Comparison of ENCODE assay signal across 8 cellular contexts in the genomic region with DNA sequence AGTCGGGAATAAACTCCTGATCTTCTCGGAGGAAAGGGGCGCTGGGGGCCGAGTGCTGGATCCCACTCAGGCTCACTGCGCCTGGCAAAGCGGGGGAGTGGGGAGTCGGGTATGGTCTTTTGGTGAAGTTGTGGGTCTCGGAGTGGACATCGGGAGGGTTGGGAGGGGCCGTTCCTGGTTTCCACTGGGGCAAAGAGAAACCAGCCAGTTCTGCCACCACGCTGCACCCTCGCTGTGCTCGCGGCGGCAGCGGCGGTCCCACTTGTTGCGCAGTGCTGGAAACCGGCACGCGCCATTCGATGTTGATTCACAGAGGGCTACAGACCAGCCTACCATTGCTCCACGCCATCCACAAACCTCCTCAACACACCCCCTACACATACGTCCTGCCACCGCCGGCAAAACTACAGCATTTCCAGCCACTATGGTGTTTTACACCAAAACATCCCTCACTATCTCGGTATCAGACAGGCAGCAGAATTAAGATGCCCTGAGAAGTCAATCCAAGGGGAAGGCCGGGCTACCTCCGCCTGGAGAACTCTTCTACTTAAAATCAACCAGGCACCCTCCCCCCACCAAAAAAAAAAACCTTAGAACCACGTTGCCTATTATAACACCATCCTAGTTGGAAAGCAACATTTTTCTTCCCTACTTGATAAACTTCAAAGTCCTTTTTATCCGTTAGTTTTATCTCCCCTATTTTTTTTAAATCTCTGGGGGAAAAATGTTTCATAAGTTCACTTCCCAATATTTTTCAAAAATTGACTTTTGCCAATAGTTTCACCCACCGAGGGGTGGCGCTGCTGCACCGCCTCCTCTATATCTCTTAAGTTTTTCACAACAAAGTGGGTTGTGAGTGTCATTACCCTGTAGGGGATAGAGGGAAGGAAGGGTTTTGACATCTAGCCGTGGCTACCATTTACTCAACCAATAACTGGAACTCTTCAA. TPM values are rescaled to one million over a fixed set of nuclear protein-coding genes. Genes with fewer than 3 reads are reported as not detected.
DNase-seq lines count a peak whose midpoint lies in the region; ATAC-seq and TF ChIP-seq lines count a peak whose summit lies in the region.

No MANE protein-coding gene starts in this region.

- H3K4me1 ChIP-seq in liver (ENCODE audit: control insufficient read depth in 4 of 4, insufficient read depth in 4 of 4, low read length in 3 of 4) = peaks cover 0 to 44% (median 17%) of the 10 kb centered on the region in 4 donors

- no peaks in the 10 kb centered on the region for H3K9me3 ChIP-seq in liver (ENCODE audit: control insufficient read depth in 4 of 4, low read length in 3 of 4)

- peak overlapping the region; percentile 100 for H3K27ac ChIP-seq in liver (ENCODE audit: low read depth in 1 of 2, low read length in 2 of 2)

- peak overlapping the region; percentile 97 to 100 for H3K9ac ChIP-seq in liver (ENCODE audit: low read depth in 1 of 2, low read length in 2 of 2)

- H3K36me3 ChIP-seq in liver (ENCODE audit: control insufficient read depth in 4 of 4, insufficient read depth in 3 of 4, low read depth in 1 of 4, low read length in 3 of 4) = no peaks in the 10 kb centered on the region

- WGBS in liver = under 1% methylated on average over 35 of the region's 35 CpGs

- ATAC-seq in GM18858 (IDR thresholded peaks at IDR 0.05; ENCODE audit: unreplicated experiment) = no peak

- TF ChIP-seq RAD21 in liver (IDR thresholded peaks at IDR 0.05) = peak; percentile 90 to 94

- H3K4me3 ChIP-seq in liver (ENCODE audit: low read depth in 1 of 3, low read length in 3 of 3) = peak overlapping the region; percentile 71 to 97 (median 76)

- DNase-seq in NCI-H1417 (lab: John Stamatoyannopoulos, UW) (peak; percentile 58 to 68 (median 63)), NCI-H1417 treated with DMSO at 0.1 percent for 48 hours (lab: John Stamatoyannopoulos, UW) (no peak), NCI-H345 (lab: John Stamatoyannopoulos, UW) (peak; percentile 76), dedifferentiated amniotic fluid mesenchymal stem cell (ENCODE audit: extremely low spot score) (peak; percentile 82)
- peak; percentile 72 to 76 for DNase-seq in activated CD4-positive, alpha-beta T cell treated with anti-CD3 and anti-CD28 coated beads for 4 hours
- peak; percentile 83 to 84 for DNase-seq in stimulated activated CD4-positive, alpha-beta T cell treated with anti-CD3 and anti-CD28 coated beads, Interleukin-2, amount 100 ng/mL, for 24 hours

- no peaks in the 10 kb centered on the region for H3K27me3 ChIP-seq in liver (ENCODE audit: control insufficient read depth in 4 of 4, insufficient read depth in 4 of 4, low read length in 3 of 4)

- peak; percentile 89 for TF ChIP-seq CTCF in liver (IDR thresholded peaks at IDR 0.05; ENCODE audit: low read depth, low read length, missing input control)

TF ChIP-seq in liver, 16 proteins besides CTCF, POLR2A, EP300 and RAD21:
- TF ChIP-seq EGR1 (IDR thresholded peaks at IDR 0.05; ENCODE audit: low read depth in 2 of 2) (no peak), FOXA1 (IDR thresholded peaks at IDR 0.05) (no peak), GABPA (IDR thresholded peaks at IDR 0.05 in 1 of 2, conservative IDR thresholded peaks at IDR 0.05 in 1 of 2) (no peak), NR2F2 (IDR thresholded peaks at IDR 0.05) (no peak), FOXA2 (IDR thresholded peaks at IDR 0.05) (no peak), SP1 (IDR thresholded peaks at IDR 0.05) (no peak), HNF4G (IDR thresholded peaks at IDR 0.05) (no peak), JUND (IDR thresholded peaks at IDR 0.05) (peak in 1 of 2 donors; percentile 7), TAF1 (conservative IDR thresholded peaks at IDR 0.05) (no peak), HNF4A (conservative IDR thresholded peaks at IDR 0.05) (no peak), YY1 (IDR thresholded peaks at IDR 0.05) (peak; percentile 5), RXRA (IDR thresholded peaks at IDR 0.05) (peak in 1 of 2 donors; percentile 38)
- TF ChIP-seq, protein P1, sequence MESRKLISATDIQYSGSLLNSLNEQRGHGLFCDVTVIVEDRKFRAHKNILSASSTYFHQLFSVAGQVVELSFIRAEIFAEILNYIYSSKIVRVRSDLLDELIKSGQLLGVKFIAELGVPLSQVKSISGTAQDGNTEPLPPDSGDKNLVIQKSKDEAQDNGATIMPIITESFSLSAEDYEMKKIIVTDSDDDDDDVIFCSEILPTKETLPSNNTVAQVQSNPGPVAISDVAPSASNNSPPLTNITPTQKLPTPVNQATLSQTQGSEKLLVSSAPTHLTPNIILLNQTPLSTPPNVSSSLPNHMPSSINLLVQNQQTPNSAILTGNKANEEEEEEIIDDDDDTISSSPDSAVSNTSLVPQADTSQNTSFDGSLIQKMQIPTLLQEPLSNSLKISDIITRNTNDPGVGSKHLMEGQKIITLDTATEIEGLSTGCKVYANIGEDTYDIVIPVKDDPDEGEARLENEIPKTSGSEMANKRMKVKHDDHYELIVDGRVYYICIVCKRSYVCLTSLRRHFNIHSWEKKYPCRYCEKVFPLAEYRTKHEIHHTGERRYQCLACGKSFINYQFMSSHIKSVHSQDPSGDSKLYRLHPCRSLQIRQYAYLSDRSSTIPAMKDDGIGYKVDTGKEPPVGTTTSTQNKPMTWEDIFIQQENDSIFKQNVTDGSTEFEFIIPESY (IDR thresholded peaks at IDR 0.05) = no peak
- TF ChIP-seq, protein P2, sequence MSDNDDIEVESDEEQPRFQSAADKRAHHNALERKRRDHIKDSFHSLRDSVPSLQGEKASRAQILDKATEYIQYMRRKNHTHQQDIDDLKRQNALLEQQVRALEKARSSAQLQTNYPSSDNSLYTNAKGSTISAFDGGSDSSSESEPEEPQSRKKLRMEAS (IDR thresholded peaks at IDR 0.05) = peak; percentile 53
- TF ChIP-seq, protein P3, sequence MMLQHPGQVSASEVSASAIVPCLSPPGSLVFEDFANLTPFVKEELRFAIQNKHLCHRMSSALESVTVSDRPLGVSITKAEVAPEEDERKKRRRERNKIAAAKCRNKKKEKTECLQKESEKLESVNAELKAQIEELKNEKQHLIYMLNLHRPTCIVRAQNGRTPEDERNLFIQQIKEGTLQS (IDR thresholded peaks at IDR 0.05) = no peak
- TF ChIP-seq, protein P4, sequence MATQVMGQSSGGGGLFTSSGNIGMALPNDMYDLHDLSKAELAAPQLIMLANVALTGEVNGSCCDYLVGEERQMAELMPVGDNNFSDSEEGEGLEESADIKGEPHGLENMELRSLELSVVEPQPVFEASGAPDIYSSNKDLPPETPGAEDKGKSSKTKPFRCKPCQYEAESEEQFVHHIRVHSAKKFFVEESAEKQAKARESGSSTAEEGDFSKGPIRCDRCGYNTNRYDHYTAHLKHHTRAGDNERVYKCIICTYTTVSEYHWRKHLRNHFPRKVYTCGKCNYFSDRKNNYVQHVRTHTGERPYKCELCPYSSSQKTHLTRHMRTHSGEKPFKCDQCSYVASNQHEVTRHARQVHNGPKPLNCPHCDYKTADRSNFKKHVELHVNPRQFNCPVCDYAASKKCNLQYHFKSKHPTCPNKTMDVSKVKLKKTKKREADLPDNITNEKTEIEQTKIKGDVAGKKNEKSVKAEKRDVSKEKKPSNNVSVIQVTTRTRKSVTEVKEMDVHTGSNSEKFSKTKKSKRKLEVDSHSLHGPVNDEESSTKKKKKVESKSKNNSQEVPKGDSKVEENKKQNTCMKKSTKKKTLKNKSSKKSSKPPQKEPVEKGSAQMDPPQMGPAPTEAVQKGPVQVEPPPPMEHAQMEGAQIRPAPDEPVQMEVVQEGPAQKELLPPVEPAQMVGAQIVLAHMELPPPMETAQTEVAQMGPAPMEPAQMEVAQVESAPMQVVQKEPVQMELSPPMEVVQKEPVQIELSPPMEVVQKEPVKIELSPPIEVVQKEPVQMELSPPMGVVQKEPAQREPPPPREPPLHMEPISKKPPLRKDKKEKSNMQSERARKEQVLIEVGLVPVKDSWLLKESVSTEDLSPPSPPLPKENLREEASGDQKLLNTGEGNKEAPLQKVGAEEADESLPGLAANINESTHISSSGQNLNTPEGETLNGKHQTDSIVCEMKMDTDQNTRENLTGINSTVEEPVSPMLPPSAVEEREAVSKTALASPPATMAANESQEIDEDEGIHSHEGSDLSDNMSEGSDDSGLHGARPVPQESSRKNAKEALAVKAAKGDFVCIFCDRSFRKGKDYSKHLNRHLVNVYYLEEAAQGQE (IDR thresholded peaks at IDR 0.05) = no peak

RNA-seq across cellular contexts. Expression of a gene that starts 3.6 kb away (rescaled TPM):
- 10 to 100 TPM in 1 of 2 donors, 1 to 10 TPM in 1; 7.8 to 71.8 TPM for total RNA-seq in liver
- polyA plus RNA-seq in liver = 10 to 100 TPM in 1 of 2 donors, 1 to 10 TPM in 1; 9.1 to 17.6 TPM

RNA-seq across cellular contexts. Expression of a gene that starts 39.3 kb away (rescaled TPM):
- total RNA-seq in liver = not detected
- polyA plus RNA-seq in liver = not detected
